14 cellular contexts compared by ENCODE assay signal in genomic region chr4:189980292-189980691, GRCh38. TPM values are rescaled to one million over a fixed set of nuclear protein-coding genes. Genes with fewer than 3 reads are reported as not detected.
A peak's percentile ranks its signal among the peaks of the same experiment; 100 is the strongest.
DNase-seq lines count a peak whose midpoint lies in the region; ATAC-seq and TF ChIP-seq lines count a peak whose summit lies in the region.
"Not testable (repeated sequence)": the region's sequence is repeated elsewhere in the genome, so short reads cannot be mapped to it uniquely, and the experiment has no call there.
"Had no signal": no experiment of that assay in that cellular context is flagged by ENCODE, and none has a peak within 500 bp of the region (broad histone marks: within the 10 kb centered on the region; RNA-seq: fewer than 3 reads in every experiment).

No MANE protein-coding gene starts in this region.

- H3K4me2 ChIP-seq in H9 (ENCODE audit: insufficient read depth, insufficient read length, low read length); KMS-11: not testable (repeated sequence)

- H3K4ac ChIP-seq in H9 (ENCODE audit: low read depth, low read length) = not testable (repeated sequence)

- H3K4me3 Mint-ChIP-seq in H9; stimulated activated naive B cell treated with anti-CD40 and anti-IgM and Interleukin-4, amounts not matched to agents 10 μg/mL and 1 μg/mL and 100 μg/mL, for 72 hours: not testable (repeated sequence)

- H3K23me2 ChIP-seq in H9 (ENCODE audit: insufficient read length, low read depth, low read length, poor library complexity, severe bottlenecking) = not testable (repeated sequence)

- not testable (repeated sequence) for H2BK120ac ChIP-seq in H9 (ENCODE audit: low read depth, low read length, poor library complexity, severe bottlenecking)

- H3K9ac ChIP-seq in H9 (ENCODE audit: extremely low read depth, insufficient read length, low read length); KMS-11: not testable (repeated sequence)

- H4K20me1 ChIP-seq in H9 (ENCODE audit: control insufficient read depth, insufficient read depth, insufficient read length); KMS-11 (ENCODE audit: insufficient read depth): not testable (repeated sequence)

- no CpG with 5 or more reads among the region's 2 CpGs for WGBS in H9 (ENCODE audit: extremely low coverage, insufficient read length, low lambda C conversion rate)

- not testable (repeated sequence) for H3K9me3 ChIP-seq in H9 (ENCODE audit: control insufficient read depth, low read depth, low read length); WERI-Rb-1 (ENCODE audit: severe bottlenecking)

- not testable (repeated sequence) for H3K27me3 ChIP-seq in H9 (ENCODE audit: insufficient read depth, low read length); KMS-11 (ENCODE audit: insufficient read depth, low read depth)
- peaks cover 30% of the 10 kb centered on the region for H3K27me3 ChIP-seq in WERI-Rb-1 (ENCODE audit: insufficient read depth, low read depth, severe bottlenecking)

- not testable (repeated sequence) for H3K4me3 ChIP-seq in GM12864 (ENCODE audit: low read depth, low read length); KMS-11 (IDR thresholded peaks at IDR 0.05; ENCODE audit: insufficient read depth, low read depth, low read length); WERI-Rb-1 (ENCODE audit: low read depth, low read length)

- H3K4me1 Mint-ChIP-seq in H9; stimulated activated naive B cell treated with anti-CD40 and anti-IgM and Interleukin-4, amounts not matched to agents 10 μg/mL and 1 μg/mL and 100 μg/mL, for 72 hours: not testable (repeated sequence)

- not testable (repeated sequence) for H2BK12ac ChIP-seq in H9 (ENCODE audit: insufficient read length, low read depth, low read length)

- H2BK5ac ChIP-seq in H9 (ENCODE audit: insufficient read length, low read length) = not testable (repeated sequence)

- H3K14ac ChIP-seq in H9 (ENCODE audit: insufficient read depth, low read length) = not testable (repeated sequence)

- H2BK15ac ChIP-seq in H9 (ENCODE audit: low read depth, low read length) = not testable (repeated sequence)

- not testable (repeated sequence) for H3K79me2 ChIP-seq in H9 (ENCODE audit: insufficient read depth, low read length); KMS-11 (ENCODE audit: insufficient read depth, low read depth)

- not testable (repeated sequence) for ATAC-seq in stimulated activated naive B cell treated with anti-CD40 and anti-IgM and Interleukin-4, amounts not matched to agents 10 μg/mL and 1 μg/mL and 100 μg/mL, for 72 hours (replicated peaks)

- not testable (repeated sequence) for H4K8ac ChIP-seq in H9 (replicated peaks; ENCODE audit: insufficient read length, low read depth, low read length)

- H3K27ac ChIP-seq in 22Rv1; H9 (ENCODE audit: insufficient read length, low read depth, low read length); KMS-11; WERI-Rb-1: not testable (repeated sequence)

- DNase-seq in GM12864 (ENCODE audit: low read depth); WERI-Rb-1; stimulated activated naive B cell treated with anti-CD40 and anti-IgM and Interleukin-4, amounts not matched to agents 10 μg/mL and 1 μg/mL and 100 μg/mL, for 72 hours: not testable (repeated sequence)
- DNase-seq in H9 = peak; percentile 49
- DNase-seq in cerebellar cortex (ENCODE audit: low spot score) = peak; percentile 14
- peak; percentile 20 for DNase-seq in iPS-NIHi7 (ENCODE audit: extremely low spot score)

- H3K36me3 ChIP-seq in KMS-11 (ENCODE audit: insufficient read depth); WERI-Rb-1: not testable (repeated sequence)

- not testable (repeated sequence) for H3K27me3 Mint-ChIP-seq in H9 (ENCODE audit: low read depth); stimulated activated naive B cell treated with anti-CD40 and anti-IgM and Interleukin-4, amounts not matched to agents 10 μg/mL and 1 μg/mL and 100 μg/mL, for 72 hours

- peaks cover 7 to 29% (median 11%) of the 10 kb centered on the region in 3 experiments; a peak in 6 of 7 replicates for H3K36me3 Mint-ChIP-seq in H9 (ENCODE audit: insufficient read depth in 1 of 3, low read depth in 3 of 3)
- H3K36me3 Mint-ChIP-seq in stimulated activated naive B cell treated with anti-CD40 and anti-IgM and Interleukin-4, amounts not matched to agents 10 μg/mL and 1 μg/mL and 100 μg/mL, for 72 hours = not testable (repeated sequence)

- not testable (repeated sequence) for H2AK5ac ChIP-seq in H9 (ENCODE audit: insufficient read length, low read length)

- H4K91ac ChIP-seq in H9 (ENCODE audit: insufficient read length, low read depth, low read length) = not testable (repeated sequence)

- TF ChIP-seq CTCF in 22Rv1 (IDR thresholded peaks at IDR 0.05) (peak; percentile 35), GM12864 (IDR thresholded peaks at IDR 0.05; ENCODE audit: low read depth, low read length, missing control alignments) (peak; percentile 19), H9 (conservative IDR thresholded peaks at IDR 0.05) (0 out of 3 replicates have a peak, but pooled peaks have one; percentile 16), KMS-11 (conservative IDR thresholded peaks at IDR 0.05; ENCODE audit: low read depth, low read length) (0 out of 2 replicates have a peak, but pooled peaks have one; percentile 5), WERI-Rb-1 (IDR thresholded peaks at IDR 0.05; ENCODE audit: low read depth, low read length) (peak; percentile 39; the same call in 1 of the 2 replicates)

- not testable (repeated sequence) for H2BK20ac ChIP-seq in H9 (ENCODE audit: low read depth, low read length, poor library complexity, severe bottlenecking)

- peaks cover 63 to 80% of the 10 kb centered on the region in 2 experiments for H3K9me3 Mint-ChIP-seq in H9
- not testable (repeated sequence) for H3K9me3 Mint-ChIP-seq in stimulated activated naive B cell treated with anti-CD40 and anti-IgM and Interleukin-4, amounts not matched to agents 10 μg/mL and 1 μg/mL and 100 μg/mL, for 72 hours

- H3K4me1 ChIP-seq in H9 (ENCODE audit: insufficient read depth, low read length); KMS-11 (ENCODE audit: low read depth, poor library complexity, severe bottlenecking): not testable (repeated sequence)

- not testable (repeated sequence) for H4K5ac ChIP-seq in H9 (ENCODE audit: insufficient read length, low read depth, low read length)

- not testable (repeated sequence) for H2AFZ ChIP-seq in H9 (ENCODE audit: low read length); KMS-11 (ENCODE audit: low read depth)

- H3K23ac ChIP-seq in H9 (ENCODE audit: insufficient read length, low read depth, low read length) = not testable (repeated sequence)

- not testable (repeated sequence) for H3K79me1 ChIP-seq in H9 (ENCODE audit: insufficient read depth, low read depth, low read length, poor library complexity, severe bottlenecking)

- H3T11ph ChIP-seq in H9 (ENCODE audit: low read length) = not testable (repeated sequence)

- not testable (repeated sequence) for H3K18ac ChIP-seq in H9 (ENCODE audit: insufficient read length, low read depth, low read length)

- not testable (repeated sequence) for H3K56ac ChIP-seq in H9 (ENCODE audit: insufficient read length, low read depth, low read length)

- not testable (repeated sequence) for H3K27ac Mint-ChIP-seq in H9
- H3K27ac Mint-ChIP-seq in stimulated activated naive B cell treated with anti-CD40 and anti-IgM and Interleukin-4, amounts not matched to agents 10 μg/mL and 1 μg/mL and 100 μg/mL, for 72 hours = peak overlapping the region; percentile 73

RNA-seq across cellular contexts. Expression of gene FRG1, which starts 39.6 kb away (rescaled TPM):
- 43.2 and 45.6 TPM in 2 replicates for total RNA-seq in H9 (2021)

RNA-seq across cellular contexts. Expression of gene FRG2, which starts 46.8 kb away (rescaled TPM):
- not detected in 2 replicates for total RNA-seq in H9 (2021)
- total RNA-seq: Calu3, G401, IMR-90, LHCN-M2, PC-9, T-cell had no signal
